ENCODE assay signal across 19 cellular contexts in the genomic region with DNA sequence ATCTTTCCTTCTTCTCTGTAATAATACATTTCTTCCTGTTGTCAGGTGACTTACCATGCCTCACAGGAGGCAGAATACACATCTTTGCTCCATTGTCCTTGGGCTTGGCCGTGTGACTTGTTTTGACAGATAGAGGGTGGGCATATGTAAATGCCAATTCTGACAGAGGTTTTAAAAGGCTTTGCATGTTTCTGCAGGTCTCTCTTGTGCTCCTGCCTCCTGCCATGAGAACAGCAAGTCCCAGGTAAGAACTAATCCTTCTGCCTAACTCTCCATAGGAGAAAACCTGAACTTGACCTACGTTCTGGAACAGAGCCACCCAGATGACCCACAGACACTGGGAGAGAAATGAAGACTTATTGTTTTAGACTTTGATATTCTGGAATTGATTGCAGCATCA.
DNase-seq lines count a peak whose midpoint lies in the region; ATAC-seq, FAIRE-seq and TF ChIP-seq lines count a peak whose summit lies in the region.
"Had no signal": no experiment of that assay in that cellular context is flagged by ENCODE, and none has a peak within 500 bp of the region (broad histone marks: within the 10 kb centered on the region; RNA-seq: fewer than 3 reads in every experiment).

No MANE protein-coding gene starts in this region.

- no peak for ATAC-seq in GM19395 (IDR thresholded peaks at IDR 0.05; ENCODE audit: unreplicated experiment)
- ATAC-seq: A549, HepG2 had no signal

- TF ChIP-seq CTCF in RWPE1 (conservative IDR thresholded peaks at IDR 0.05; ENCODE audit: low read depth) (no peak), brain microvascular endothelial cell (IDR thresholded peaks at IDR 0.05; ENCODE audit: low read depth, low read length, missing control alignments) (no peak), epithelial cell of esophagus (IDR thresholded peaks at IDR 0.05; ENCODE audit: insufficient read depth, low read depth, low read length, missing control alignments) (no peak), keratinocyte (optimal IDR thresholded peaks at IDR 0.05 in 1 of 3, IDR thresholded peaks at IDR 0.05 in 1 of 3, conservative IDR thresholded peaks at IDR 0.05 in 1 of 3; ENCODE audit: extremely low read depth in 1 of 3, insufficient read depth in 2 of 3, low read length in 3 of 3) (no peak), sigmoid colon (IDR thresholded peaks at IDR 0.05) (no peak)

- 90 to 94% methylated on average over 2 of the region's 2 CpGs for WGBS in sigmoid colon, 2 donors

- H3K36me3 ChIP-seq in brain microvascular endothelial cell (replicated peaks) (no peaks in the 10 kb centered on the region), keratinocyte (ENCODE audit: control insufficient read depth in 2 of 2, extremely low read depth in 1 of 2, insufficient read depth in 2 of 2, low read length in 2 of 2) (no peaks in the 10 kb centered on the region), sigmoid colon (no peaks in the 10 kb centered on the region)
- H3K36me3 ChIP-seq: BLaER1 had no signal

- FAIRE-seq in keratinocyte (lab: Jason Lieb, UNC), result peak; percentile 34
- FAIRE-seq: A549, GM19239, HepG2, HTR-8/SVneo had no signal

- no peak for TF ChIP-seq POLR2A in sigmoid colon (IDR thresholded peaks at IDR 0.05)

- H3K4me3 ChIP-seq in brain microvascular endothelial cell (ENCODE audit: low read depth, low read length) (no peak overlapping the region), epithelial cell of esophagus (ENCODE audit: low read length) (peak overlapping the region; percentile 32), keratinocyte (ENCODE audit: control insufficient read depth in 2 of 3, extremely low read depth in 1 of 3, insufficient read depth in 2 of 3, low read depth in 1 of 3, low read length in 3 of 3) (no peak overlapping the region), sigmoid colon (no peak overlapping the region)
- H3K4me3 ChIP-seq: A549, BLaER1 had no signal

- DNase-seq in RWPE1 (ENCODE audit: low spot score) (peak; percentile 20), brain microvascular endothelial cell (no peak), epithelial cell of esophagus (ENCODE audit: low read depth) (peak; percentile 84), keratinocyte (ENCODE audit: low read depth, low spot score) (no peak), sigmoid colon (no peak), NCI-H187 treated with DMSO at 0.1 percent for 48 hours (lab: John Stamatoyannopoulos, UW) (no peak)
- no peak for DNase-seq in activated CD4-positive, CD25-positive, alpha-beta regulatory T cell treated with anti-CD3 and anti-CD28 coated beads, Interleukin-2, amount 50 U/mL, for 72 hours
- DNase-seq: Caco-2; CD8-positive, alpha-beta memory T cell; DMS53; GF-D8; HCEC 1CT; HFFc6 had no signal

- H3K27me3 ChIP-seq in brain microvascular endothelial cell (replicated peaks) (no peaks in the 10 kb centered on the region), keratinocyte (ENCODE audit: control insufficient read depth, extremely low read depth, insufficient read depth, low read length) (no peaks in the 10 kb centered on the region), sigmoid colon (no peaks in the 10 kb centered on the region)
- H3K27me3 ChIP-seq: BLaER1 had no signal

- no peak overlapping the region for H3K4me2 ChIP-seq in keratinocyte (ENCODE audit: control insufficient read depth, extremely low read depth, insufficient read depth, low read depth, low read length)
- H3K4me2 ChIP-seq: A549, BLaER1 had no signal

- TF ChIP-seq EP300 in sigmoid colon (IDR thresholded peaks at IDR 0.05), result no peak

- in situ Hi-C loops in brain microvascular endothelial cell (cut with HindIII; ENCODE audit: low pct_ligation_motif_present, low sequenced_read_pairs), result no loop called here

- dilution Hi-C loops in keratinocyte (cut with MboI; ENCODE audit: extremely low pct_ligation_motif_present, low sequenced_read_pairs), result no loop called here

- H3K9me3 ChIP-seq in keratinocyte (ENCODE audit: control insufficient read depth, low read depth, low read length) (no peaks in the 10 kb centered on the region), sigmoid colon (no peaks in the 10 kb centered on the region)
- H3K9me3 ChIP-seq: A549, BLaER1, Caco-2 had no signal

- intact Hi-C loops in sigmoid colon (cut with DNase I), result no loop called here

- H2AFZ ChIP-seq in keratinocyte (ENCODE audit: control insufficient read depth, low read length), result no peak overlapping the region

- POLR2A ChIA-PET in RWPE1 (lab: Yijun Ruan, JAX; ENCODE audit: low non-redundant PET), result no interaction called here

- no peak overlapping the region for H3K9ac ChIP-seq in keratinocyte (ENCODE audit: control insufficient read depth, extremely low read depth, insufficient read depth, low read length)
- H3K9ac ChIP-seq: BLaER1 had no signal

- H3K9me1 ChIP-seq in keratinocyte (ENCODE audit: control insufficient read depth, extremely low read depth, insufficient read depth, low read length), result no peaks in the 10 kb centered on the region

- CTCF ChIA-PET in RWPE1 (lab: Yijun Ruan, JAX), result no interaction called here

- H3K27ac ChIP-seq in RWPE1 (no peak overlapping the region), brain microvascular endothelial cell (peak overlapping the region; percentile 95), keratinocyte (ENCODE audit: control insufficient read depth, insufficient read depth, low read length) (no peak overlapping the region), sigmoid colon (no peak overlapping the region)
- H3K27ac ChIP-seq: A549, BLaER1 had no signal

- H4K20me1 ChIP-seq in keratinocyte (ENCODE audit: control insufficient read depth, extremely low read depth, insufficient read depth, low read length), result no peaks in the 10 kb centered on the region
- H4K20me1 ChIP-seq: BLaER1 had no signal

- H3K4me1 ChIP-seq in keratinocyte (ENCODE audit: control insufficient read depth, extremely low read depth, insufficient read depth, low read length), result peaks cover 33% of the 10 kb centered on the region
- H3K4me1 ChIP-seq in sigmoid colon, result no peaks in the 10 kb centered on the region
- H3K4me1 ChIP-seq: BLaER1, Caco-2 had no signal

- no peaks in the 10 kb centered on the region for H3K79me2 ChIP-seq in keratinocyte (ENCODE audit: control insufficient read depth, insufficient read depth, low read length)

Comparison
In these comparisons a context has a peak if more than half of its experiments do, and no peak if none do; other contexts are left out.
1. DNase-seq: peak in RWPE1 (single experiment) and epithelial cell of esophagus (single experiment); none in brain microvascular endothelial cell (single experiment), keratinocyte (single experiment), activated CD4-positive, CD25-positive, alpha-beta regulatory T cell treated with anti-CD3 and anti-CD28 coated beads, Interleukin-2, amount 50 U/mL, for 72 hours (single experiment), sigmoid colon (single experiment) and NCI-H187 treated with DMSO at 0.1 percent for 48 hours (single experiment).